In genomic region chr6:113018351-113019151, GRCh38 we compare ENCODE assay signal across 10 cellular contexts.
DNase-seq lines count a peak whose midpoint lies in the region; ATAC-seq and TF ChIP-seq lines count a peak whose summit lies in the region.
"Had no signal": no experiment of that assay in that cellular context is flagged by ENCODE, and none has a peak within 500 bp of the region (broad histone marks: within the 10 kb centered on the region; RNA-seq: fewer than 3 reads in every experiment).

No MANE protein-coding gene starts in this region.

- no peaks in the 10 kb centered on the region for H3K36me3 Mint-ChIP-seq in nephron progenitor cell (ENCODE audit: low read depth)

- peaks cover 9% of the 10 kb centered on the region for H3K4me1 ChIP-seq in fibroblast of lung (ENCODE audit: control insufficient read depth, extremely low read depth, insufficient read depth, low read length)
- H3K4me1 ChIP-seq in aorta (ENCODE audit: control insufficient read depth in 1 of 2, insufficient read depth in 2 of 2, low read length in 2 of 2): no peaks in the 10 kb centered on the region

- H3K9me3 Mint-ChIP-seq in nephron progenitor cell: no peaks in the 10 kb centered on the region

- H3K4me3 ChIP-seq in fibroblast of lung (replicated peaks in 1 of 4; ENCODE audit: control extremely low read depth in 1 of 4, insufficient read depth in 1 of 4, low read depth in 3 of 4, low read length in 4 of 4) (no peak overlapping the region), aorta (ENCODE audit: low read length in 2 of 2) (no peak overlapping the region), dorsolateral prefrontal cortex (no peak overlapping the region)

- ATAC-seq in Right ventricle myocardium inferior (peak; percentile 54), aorta (ENCODE audit: low FRiP score) (peak; percentile 69)

- H3K36me3 ChIP-seq in fibroblast of lung (ENCODE audit: control insufficient read depth, insufficient read depth, low read length) (no peaks in the 10 kb centered on the region), aorta (ENCODE audit: control insufficient read depth in 1 of 2, insufficient read depth in 2 of 2, low read length in 1 of 2) (no peaks in the 10 kb centered on the region)

- TF ChIP-seq CTCF in fibroblast of lung (conservative IDR thresholded peaks at IDR 0.05 in 1 of 2, IDR thresholded peaks at IDR 0.05 in 1 of 2; ENCODE audit: low read depth in 1 of 2, low read length in 2 of 2) (no peak), nephron progenitor cell (IDR thresholded peaks at IDR 0.05) (no peak), dorsolateral prefrontal cortex (IDR thresholded peaks at IDR 0.05 in 54 of 56, conservative IDR thresholded peaks at IDR 0.05 in 2 of 56; ENCODE audit: low read depth in 1 of 56, partially characterized antibody in 56 of 56) (no peak)

- H3K4me1 Mint-ChIP-seq in nephron progenitor cell: peaks cover 9% of the 10 kb centered on the region
- H3K4me1 Mint-ChIP-seq: central memory CD8-positive, alpha-beta T cell had no signal

- H4K20me1 ChIP-seq in fibroblast of lung (ENCODE audit: control insufficient read depth, extremely low read depth, insufficient read depth, low read length): no peaks in the 10 kb centered on the region

- H3K4me3 Mint-ChIP-seq in nephron progenitor cell: no peak overlapping the region
- H3K4me3 Mint-ChIP-seq: central memory CD8-positive, alpha-beta T cell had no signal

- H3K27ac Mint-ChIP-seq in nephron progenitor cell: peak overlapping the region; percentile 34

- H3K4me2 ChIP-seq in fibroblast of lung (ENCODE audit: extremely low read depth, insufficient read depth, low read length): peak overlapping the region; percentile 51

- H3K27me3 Mint-ChIP-seq in nephron progenitor cell (ENCODE audit: low read depth, poor library complexity): peaks cover 5% of the 10 kb centered on the region
- H3K27me3 Mint-ChIP-seq: central memory CD8-positive, alpha-beta T cell had no signal

- 28 to 29% methylated on average over 5 of the region's 5 CpGs for WGBS in aorta, 2 donors

- no peak overlapping the region for H3K27ac ChIP-seq in fibroblast of lung (ENCODE audit: insufficient read depth, low read length)
- no peak overlapping the region for H3K27ac ChIP-seq in aorta (ENCODE audit: low read depth in 1 of 2, low read length in 2 of 2)
- H3K27ac ChIP-seq in dorsolateral prefrontal cortex: peak overlapping the region in 5 of 59 donors; percentile 8 to 43 (median 30)
- H3K27ac ChIP-seq: 22Rv1 had no signal

- intact Hi-C loops in Right ventricle myocardium inferior (cut with DNase I) (no loop called here), cardiac septum (cut with DNase I) (loop anchor here (10.0 kb wide), 1 partner anchor 836 kb away; the partner anchor contains the start of gene MARCKS), aorta (cut with DNase I) (no loop called here), dorsolateral prefrontal cortex (cut with DNase I) (no loop called here)

- no peaks in the 10 kb centered on the region for H3K9me3 ChIP-seq in fibroblast of lung (ENCODE audit: control insufficient read depth, insufficient read depth, low read depth, low read length)
- no peaks in the 10 kb centered on the region for H3K9me3 ChIP-seq in aorta (ENCODE audit: control insufficient read depth, low read length)

- H3K9ac ChIP-seq in fibroblast of lung (ENCODE audit: insufficient read depth, low read length): no peak overlapping the region

- no peaks in the 10 kb centered on the region for H3K79me2 ChIP-seq in fibroblast of lung (ENCODE audit: control insufficient read depth, insufficient read depth, low read length)

- no peak for DNase-seq in Right ventricle myocardium inferior (ENCODE audit: missing footprints)
- no peak for DNase-seq in cardiac septum (ENCODE audit: low spot score)
- DNase-seq in fibroblast of lung (ENCODE audit: low read depth in 2 of 2): peak; percentile 76 to 100
- no peak for DNase-seq in nephron progenitor cell
- DNase-seq in aorta: peak in 1 of 2 donors; percentile 58
- DNase-seq in dorsolateral prefrontal cortex: no peak
- DNase-seq in activated gamma-delta T cell treated with Interleukin-2 at 50 U/mL for 16 hours: no peak
- DNase-seq in T-helper 1 cell: no peak

- H2AFZ ChIP-seq in fibroblast of lung (ENCODE audit: low read length): peak overlapping the region; percentile 2

- H3K27me3 ChIP-seq in fibroblast of lung (ENCODE audit: control insufficient read depth, insufficient read depth, low read length) (no peaks in the 10 kb centered on the region), aorta (ENCODE audit: control insufficient read depth in 1 of 2, insufficient read depth in 2 of 2, low read length in 1 of 2) (no peaks in the 10 kb centered on the region), dorsolateral prefrontal cortex (no peaks in the 10 kb centered on the region)

Comparison
In these comparisons a context has a peak if more than half of its experiments do, and no peak if none do; other contexts are left out.
1. DNase-seq: peak in fibroblast of lung (2 of 2); none in Right ventricle myocardium inferior (single experiment), cardiac septum (single experiment), nephron progenitor cell (single experiment), dorsolateral prefrontal cortex (0 of 10), activated gamma-delta T cell treated with Interleukin-2 at 50 U/mL for 16 hours (single experiment) and T-helper 1 cell (0 of 5).